In the genomic region with DNA sequence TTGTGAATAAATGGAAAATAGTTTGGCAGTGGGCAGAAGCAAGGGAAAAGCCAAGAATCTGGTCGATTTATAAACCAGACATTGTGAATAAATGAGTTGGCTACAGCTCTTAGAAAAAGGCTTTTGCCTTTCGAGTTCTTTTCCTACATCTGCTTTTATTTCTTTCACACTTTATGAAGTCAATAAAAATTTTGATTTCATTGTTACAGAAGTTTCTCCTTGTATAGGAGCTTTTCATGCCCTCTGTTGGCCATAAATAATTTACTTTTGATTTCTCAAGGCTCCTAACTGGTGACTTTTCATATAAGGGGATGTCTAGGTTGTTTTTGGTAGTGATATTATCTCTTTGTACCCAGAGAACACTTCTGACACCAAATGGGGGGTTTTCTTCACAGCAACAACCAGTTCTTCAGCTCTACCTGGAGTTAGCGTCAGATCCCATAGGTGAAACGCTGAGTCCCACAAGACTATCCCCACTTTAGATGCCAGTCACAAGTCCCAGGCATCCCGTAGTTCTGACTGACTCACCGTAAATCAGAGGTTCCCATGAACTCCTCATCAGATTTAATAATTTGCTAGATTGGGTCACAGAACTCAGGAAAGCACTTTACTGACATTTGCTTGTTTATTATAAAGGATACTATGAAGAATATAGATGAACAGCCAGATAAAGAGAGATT, we compare ENCODE assay signal across 15 cellular contexts.
DNase-seq lines count a peak whose midpoint lies in the region; ATAC-seq and FAIRE-seq lines count a peak whose summit lies in the region.
"Had no signal": no experiment of that assay in that cellular context is flagged by ENCODE, and none has a peak within 500 bp of the region (broad histone marks: within the 10 kb centered on the region; RNA-seq: fewer than 3 reads in every experiment).

No MANE protein-coding gene starts in this region.

- peak overlapping the region; percentile 15 for H3K4me2 ChIP-seq in skeletal muscle satellite cell (ENCODE audit: low read length)

- no peak for FAIRE-seq in HTR-8/SVneo (lab: Jason Lieb, UNC)

- DNase-seq in ACHN, result peak; percentile 79
- no peak for DNase-seq in adipocyte (ENCODE audit: low read depth)
- DNase-seq in left lobe of liver (ENCODE audit: low spot score), result no peak
- no peak for DNase-seq in HTR-8/SVneo (ENCODE audit: insufficient read length, low spot score)
- DNase-seq: activated CD4-positive, alpha-beta T cell treated with anti-CD3 and anti-CD28 coated beads for 48 hours; activated naive CD8-positive, alpha-beta T cell treated with anti-CD3 and anti-CD28 coated beads, Interleukin-2, amount 10 ng/mL, durations not matched to agents 7 days and 5 days; activated T-cell treated with anti-CD3 and anti-CD28 coated beads, Interleukin-2, amount 50 U/mL, for 1 hour; dermis blood vessel endothelial cell; immature natural killer cell; NCI-H226 had no signal

- H3K4me1 ChIP-seq in adipocyte (ENCODE audit: control insufficient read depth, insufficient read depth, low read length) (peaks cover 58% of the 10 kb centered on the region), skeletal muscle satellite cell (ENCODE audit: control insufficient read depth, insufficient read depth, low read length) (peaks cover 34% of the 10 kb centered on the region)

- peak overlapping the region; percentile 35 for H3K4me3 ChIP-seq in adipocyte (ENCODE audit: low read length)
- no peak overlapping the region for H3K4me3 ChIP-seq in skeletal muscle satellite cell (ENCODE audit: low read length)
- H3K4me3 ChIP-seq: skin epidermis had no signal

- H3K9me3 ChIP-seq in adipocyte (ENCODE audit: control insufficient read depth, low read length), result no peaks in the 10 kb centered on the region
- H3K9me3 ChIP-seq in skeletal muscle satellite cell (replicated peaks; ENCODE audit: low read length), result no peaks in the 10 kb centered on the region

- peak overlapping the region; percentile 38 for H3K9ac ChIP-seq in adipocyte (ENCODE audit: low read length)
- H3K9ac ChIP-seq in skeletal muscle satellite cell (ENCODE audit: low read depth, low read length), result peak overlapping the region; percentile 5

- peak; percentile 39 for ATAC-seq in left lobe of liver
- no peak for ATAC-seq in HG02759 (IDR thresholded peaks at IDR 0.05; ENCODE audit: unreplicated experiment)
- no peak for ATAC-seq in HG03460 (IDR thresholded peaks at IDR 0.05; ENCODE audit: unreplicated experiment)
- ATAC-seq in GM21717 (IDR thresholded peaks at IDR 0.05; ENCODE audit: unreplicated experiment), result no peak

- H3K36me3 ChIP-seq in adipocyte (ENCODE audit: control insufficient read depth, insufficient read depth, low read length, severe bottlenecking) (no peaks in the 10 kb centered on the region), skeletal muscle satellite cell (ENCODE audit: insufficient read depth, low read length) (peaks cover 22% of the 10 kb centered on the region)

- in situ Hi-C loops in ACHN (cut with HindIII; ENCODE audit: low pct_ligation_motif_present, low pct_unique_long_range_greater_than_20kb, low sequenced_read_pairs), result no loop called here

- H3K27me3 ChIP-seq in adipocyte (replicated peaks; ENCODE audit: control insufficient read depth, insufficient read depth, low read length) (no peaks in the 10 kb centered on the region), skeletal muscle satellite cell (ENCODE audit: control insufficient read depth, insufficient read depth, low read length) (no peaks in the 10 kb centered on the region)
